8 cellular contexts compared by ENCODE assay signal in the genomic region with DNA sequence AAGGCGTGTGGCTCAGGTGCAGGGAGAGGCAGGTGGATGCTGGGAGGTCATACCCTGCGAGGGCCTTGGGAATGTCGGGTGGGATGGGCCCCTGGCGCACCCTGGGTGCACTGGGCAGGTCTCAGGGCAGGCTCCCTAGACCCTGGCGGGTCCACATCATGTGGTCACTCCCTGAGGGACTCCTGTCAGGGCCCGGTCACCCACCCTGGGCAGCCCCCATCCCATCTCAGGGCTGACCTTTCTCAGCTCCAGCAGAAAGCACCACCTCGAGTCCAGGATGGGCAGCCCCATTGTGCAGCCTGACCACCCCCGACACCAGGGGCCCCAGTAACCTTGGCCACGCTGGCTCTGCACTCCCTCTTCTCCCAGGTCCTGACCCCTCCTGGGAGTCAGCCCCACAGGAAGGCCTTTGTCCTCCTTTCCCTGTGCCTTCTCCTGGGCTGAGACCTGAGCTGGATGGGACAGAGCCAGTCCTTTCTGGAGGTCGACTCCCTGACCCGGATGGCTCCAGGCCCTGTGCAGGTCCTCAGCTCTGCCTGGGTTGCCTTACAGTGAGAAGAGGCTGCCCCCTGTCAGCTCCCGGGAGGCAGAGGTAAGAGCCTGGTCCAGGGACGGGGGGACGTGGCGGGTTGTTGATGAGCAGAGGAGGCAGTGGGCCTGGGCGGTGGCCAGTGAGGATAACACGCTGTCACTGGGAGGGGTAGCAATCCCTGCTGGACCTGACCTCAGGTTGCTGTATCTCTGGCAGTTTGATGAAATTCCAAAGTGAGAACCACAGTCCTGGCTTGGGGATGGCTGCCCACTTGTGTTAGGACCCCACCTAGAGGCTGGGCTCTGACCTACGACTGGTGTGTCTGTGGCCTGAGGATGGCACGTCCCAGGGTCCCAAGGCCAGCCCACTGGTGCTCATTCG.
A peak's percentile ranks its signal among the peaks of the same experiment; 100 is the strongest.
DNase-seq lines count a peak whose midpoint lies in the region; ATAC-seq and TF ChIP-seq lines count a peak whose summit lies in the region.

No MANE protein-coding gene starts in this region.

- no peaks in the 10 kb centered on the region for H3K27me3 Mint-ChIP-seq in Caco-2 (ENCODE audit: insufficient read depth, unreplicated experiment)
- H3K27me3 Mint-ChIP-seq in WTC11 (ENCODE audit: low read depth): no peaks in the 10 kb centered on the region
- H3K27me3 Mint-ChIP-seq in activated CD4-positive, alpha-beta T cell treated with anti-CD3 and anti-CD28 coated beads, Interleukin-2, amount 10 ng/mL, durations not matched to agents 24 days and 14 days: no peaks in the 10 kb centered on the region
- no peaks in the 10 kb centered on the region for H3K27me3 Mint-ChIP-seq in type B pancreatic cell

- H3K9me3 ChIP-seq in Caco-2 (no peaks in the 10 kb centered on the region), HCT116 (ENCODE audit: control insufficient read depth in 1 of 2, insufficient read depth in 1 of 2, low read depth in 1 of 2, low read length in 2 of 2) (no peaks in the 10 kb centered on the region)

- TF ChIP-seq POLR2A in HCT116 (IDR thresholded peaks at IDR 0.05; ENCODE audit: borderline replicate concordance, extremely low read depth, insufficient read depth, insufficient read length): no peak

- no TSS peak for BruUV-seq in Caco-2 (replicated peaks; lab: Mats Ljungman, UMichigan)
- BruUV-seq in HCT116 (replicated peaks; lab: Mats Ljungman, UMichigan): no TSS peak

- H4K20me1 ChIP-seq in HCT116 (ENCODE audit: insufficient read depth): no peaks in the 10 kb centered on the region

- H3K36me3 ChIP-seq in Caco-2 (ENCODE audit: control insufficient read depth, insufficient read depth, low read length) (no peaks in the 10 kb centered on the region), HCT116 (ENCODE audit: control insufficient read depth in 1 of 2, insufficient read depth in 2 of 2, low read length in 2 of 2) (no peaks in the 10 kb centered on the region)

- H3K27ac ChIP-seq in HCT116 (ENCODE audit: low read depth, low read length): no peak overlapping the region; the same call in 1 of the 2 replicates

- no peak overlapping the region for H3K9ac ChIP-seq in HCT116 (ENCODE audit: low read length)

- CTCF ChIA-PET in Caco-2 (lab: Charles Lee) (interaction anchor here (0.7 to 0.9 kb wide), 2 partner anchors 45 to 78 kb away, joined by 3 read pairs; a partner anchor contains a TSS), HCT116 (lab: Charles Lee) (no interaction called here), WTC11 (lab: Charles Lee) (interaction anchor here (0.6 to 2.9 kb wide), 10 partner anchors 10 to 273 kb away, joined by 3 to 13 read pairs (median 6); a partner anchor contains a TSS)

- H3K36me3 Mint-ChIP-seq in Caco-2 (ENCODE audit: insufficient read depth, unreplicated experiment): no peaks in the 10 kb centered on the region
- no peaks in the 10 kb centered on the region for H3K36me3 Mint-ChIP-seq in WTC11
- H3K36me3 Mint-ChIP-seq in activated CD4-positive, alpha-beta T cell treated with anti-CD3 and anti-CD28 coated beads, Interleukin-2, amount 10 ng/mL, durations not matched to agents 24 days and 14 days (ENCODE audit: low read depth): no peaks in the 10 kb centered on the region
- H3K36me3 Mint-ChIP-seq in type B pancreatic cell: no peaks in the 10 kb centered on the region

- RAD21 ChIA-PET in HCT116 (lab: Charles Lee; ENCODE audit: low non-redundant PET in 1 of 2, low total read pairs in 2 of 2, uncharacterized antibody in 2 of 2, unreplicated experiment in 2 of 2): no interaction called here

- POLR2A ChIA-PET in Caco-2 (lab: Charles Lee): no interaction called here
- POLR2A ChIA-PET in HCT116 (lab: Charles Lee): no interaction called here
- POLR2A ChIA-PET in WTC11 (lab: Charles Lee): no interaction called here

- H3K79me2 ChIP-seq in HCT116 (ENCODE audit: insufficient read depth, low read length): no peaks in the 10 kb centered on the region

- H3K4me3 Mint-ChIP-seq in Caco-2 (ENCODE audit: unreplicated experiment): no peak overlapping the region
- no peak overlapping the region for H3K4me3 Mint-ChIP-seq in WTC11
- no peak overlapping the region for H3K4me3 Mint-ChIP-seq in activated CD4-positive, alpha-beta T cell treated with anti-CD3 and anti-CD28 coated beads, Interleukin-2, amount 10 ng/mL, durations not matched to agents 24 days and 14 days
- no peak overlapping the region for H3K4me3 Mint-ChIP-seq in type B pancreatic cell

- no peak overlapping the region for H3K4me3 ChIP-seq in Caco-2 (ENCODE audit: low read depth, low read length)
- H3K4me3 ChIP-seq in HCT116 (replicated peaks in 1 of 2; ENCODE audit: low read depth in 1 of 2, low read length in 2 of 2): no peak overlapping the region

- H3K4me1 Mint-ChIP-seq in Caco-2 (ENCODE audit: low read depth, unreplicated experiment) (peaks cover 19% of the 10 kb centered on the region), WTC11 (peaks cover 7% of the 10 kb centered on the region), type B pancreatic cell (ENCODE audit: unreplicated experiment) (no peaks in the 10 kb centered on the region)
- H3K4me1 Mint-ChIP-seq in activated CD4-positive, alpha-beta T cell treated with anti-CD3 and anti-CD28 coated beads, Interleukin-2, amount 10 ng/mL, durations not matched to agents 24 days and 14 days: peaks cover 8% of the 10 kb centered on the region

- TF ChIP-seq RAD21 in HCT116 (IDR thresholded peaks at IDR 0.05; ENCODE audit: low read depth): peak; percentile 76

- peak; percentile 17 to 24 for TF ChIP-seq CTCF in Caco-2 (IDR thresholded peaks at IDR 0.05; ENCODE audit: insufficient read depth in 1 of 2, low read depth in 1 of 2, low read length in 1 of 2, severe bottlenecking in 1 of 2, unreplicated experiment in 1 of 2)
- peak; percentile 40 to 76 (median 42); a peak in 5 of 6 replicates for TF ChIP-seq CTCF in HCT116 (IDR thresholded peaks at IDR 0.05 in 2 of 3, conservative IDR thresholded peaks at IDR 0.05 in 1 of 3; ENCODE audit: borderline replicate concordance in 1 of 3, insufficient read depth in 1 of 3, low read depth in 2 of 3, low read length in 2 of 3)
- TF ChIP-seq CTCF in WTC11 (IDR thresholded peaks at IDR 0.05): peak; percentile 5; the same call in 1 of the 2 replicates
- no peak for TF ChIP-seq CTCF in type B pancreatic cell (conservative IDR thresholded peaks at IDR 0.05)

- H3K9me3 Mint-ChIP-seq in Caco-2 (ENCODE audit: unreplicated experiment) (no peaks in the 10 kb centered on the region), WTC11 (no peaks in the 10 kb centered on the region), type B pancreatic cell (no peaks in the 10 kb centered on the region)
- no peaks in the 10 kb centered on the region for H3K9me3 Mint-ChIP-seq in activated CD4-positive, alpha-beta T cell treated with anti-CD3 and anti-CD28 coated beads, Interleukin-2, amount 10 ng/mL, durations not matched to agents 24 days and 14 days

- H3K27ac Mint-ChIP-seq in Caco-2 (ENCODE audit: unreplicated experiment): no peak overlapping the region
- H3K27ac Mint-ChIP-seq in WTC11: no peak overlapping the region
- H3K27ac Mint-ChIP-seq in activated CD4-positive, alpha-beta T cell treated with anti-CD3 and anti-CD28 coated beads, Interleukin-2, amount 10 ng/mL, durations not matched to agents 24 days and 14 days: no peak overlapping the region
- H3K27ac Mint-ChIP-seq in type B pancreatic cell: no peak overlapping the region

- H3K4me1 ChIP-seq in Caco-2: no peaks in the 10 kb centered on the region
- peaks cover 12 to 20% of the 10 kb centered on the region in 2 experiments for H3K4me1 ChIP-seq in HCT116 (ENCODE audit: control insufficient read depth in 1 of 2, insufficient read depth in 2 of 2, low read length in 2 of 2)

- intact Hi-C loops in Caco-2 (cut with micrococcal nuclease; ENCODE audit: unreplicated experiment): loop anchor here (1.0 to 10.0 kb wide), 2 partner anchors 215 to 260 kb away; a partner anchor contains a TSS
- intact Hi-C loops in HCT116 (cut with micrococcal nuclease): loop anchor here (2.0 to 5.0 kb wide), 3 partner anchors 78 to 453 kb away; a partner anchor contains a TSS
- intact Hi-C loops in activated CD4-positive, alpha-beta T cell treated with anti-CD3 and anti-CD28 coated beads, Interleukin-2, amount 10 ng/mL, durations not matched to agents 24 days and 14 days (cut with micrococcal nuclease): no loop called here

- no peaks in the 10 kb centered on the region for H3K9me2 ChIP-seq in HCT116 (ENCODE audit: insufficient read depth)

- peak; percentile 67 to 69 for DNase-seq in Caco-2
- DNase-seq in HCT116 (ENCODE audit: low read depth, low spot score): peak; percentile 10
- peak; percentile 74 for DNase-seq in WTC11 (ENCODE audit: low spot score)
- DNase-seq in islet precursor cell: peak; percentile 86
- no peak for DNase-seq in NOMO-1 treated with dmso at 0.1 percent for 144 hours (lab: John Stamatoyannopoulos, UW; ENCODE audit: unreplicated experiment)
- no peak for DNase-seq in activated CD4-positive, alpha-beta T cell treated with anti-CD3 and anti-CD28 coated beads, Interleukin-2, amount 10 ng/mL, durations not matched to agents 24 days and 14 days
- no peak for DNase-seq in type B pancreatic cell (ENCODE audit: extremely low spot score, unreplicated experiment)

- H3K27me3 ChIP-seq in Caco-2 (replicated peaks; ENCODE audit: control insufficient read depth, insufficient read depth, low read length) (no peaks in the 10 kb centered on the region), HCT116 (ENCODE audit: insufficient read depth, low read length) (no peaks in the 10 kb centered on the region)

- no peak overlapping the region for H3K4me2 ChIP-seq in HCT116 (ENCODE audit: low read length)

- ATAC-seq in HCT116 (peak; percentile 78), WTC11 (peak; percentile 90), GM21529 (IDR thresholded peaks at IDR 0.05; ENCODE audit: unreplicated experiment) (no peak)

- no peak overlapping the region for H2AFZ ChIP-seq in HCT116 (ENCODE audit: low read depth, low read length, poor library complexity, severe bottlenecking)

TF ChIP-seq in HCT116, 20 proteins besides CTCF, POLR2A, EP300 and RAD21 (continues in another document):
- TF ChIP-seq YY1 (IDR thresholded peaks at IDR 0.05; ENCODE audit: extremely low read depth, insufficient replicate concordance, low read depth, low read length) (no peak), ELF1 (IDR thresholded peaks at IDR 0.05; ENCODE audit: borderline replicate concordance, low read depth) (no peak)

Comparison
In these comparisons a context has a peak if more than half of its experiments do, and no peak if none do; other contexts are left out.
1. DNase-seq: peak in Caco-2 (2 of 2), HCT116 (single experiment), WTC11 (single experiment) and islet precursor cell (single experiment); none in NOMO-1 treated with dmso at 0.1 percent for 144 hours (single experiment), activated CD4-positive, alpha-beta T cell treated with anti-CD3 and anti-CD28 coated beads, Interleukin-2, amount 10 ng/mL, durations not matched to agents 24 days and 14 days (single experiment) and type B pancreatic cell (single experiment).